Comparison of ENCODE assay signal across 3 cellular contexts in genomic region chr16:3846595-3847091, GRCh38.
TF ChIP-seq lines count a peak whose summit lies in the region.

No MANE protein-coding gene starts in this region.

TF ChIP-seq in K562, 482 proteins besides CTCF, POLR2A, EP300 and RAD21 (continued from another document and continues in another):
- TF ChIP-seq NRF1 (conservative IDR thresholded peaks at IDR 0.05 in 1 of 2, IDR thresholded peaks at IDR 0.05 in 1 of 2) = peak; percentile 10 to 36; a peak in 2 of 4 replicates
- no peak for TF ChIP-seq POLR2AphosphoS2 (IDR thresholded peaks at IDR 0.05; ENCODE audit: low read length)
- peak; percentile 90 for TF ChIP-seq TCF3 (CRISPR knock-in tag; IDR thresholded peaks at IDR 0.05)
- TF ChIP-seq ZBTB7A (IDR thresholded peaks at IDR 0.05; ENCODE audit: borderline replicate concordance, control insufficient read depth, low read depth, low read length) = no peak
- TF ChIP-seq BCOR (IDR thresholded peaks at IDR 0.05) = peak; percentile 66; the same call in 1 of the 2 replicates
- TF ChIP-seq PML (IDR thresholded peaks at IDR 0.05; ENCODE audit: low read length) = peak; percentile 84
- no peak for TF ChIP-seq TBP (optimal IDR thresholded peaks at IDR 0.05; ENCODE audit: low read depth, low read length)
- TF ChIP-seq ZNF583 (CRISPR knock-in tag; IDR thresholded peaks at IDR 0.05) = no peak
- TF ChIP-seq MYNN (IDR thresholded peaks at IDR 0.05) = peak; percentile 71
- no peak for TF ChIP-seq MYNN (CRISPR knock-in tag; IDR thresholded peaks at IDR 0.05)
- TF ChIP-seq TEAD4 (IDR thresholded peaks at IDR 0.05; ENCODE audit: low read length) = peak; percentile 92
- no peak for TF ChIP-seq TEAD4 (CRISPR knock-in tag; IDR thresholded peaks at IDR 0.05; ENCODE audit: borderline replicate concordance)
- peak; percentile 59 for TF ChIP-seq EP400 (IDR thresholded peaks at IDR 0.05)
- peak; percentile 50; the same call in 1 of the 2 replicates for TF ChIP-seq FOSL1 (tag; conservative IDR thresholded peaks at IDR 0.05)
- peak; percentile 77 for TF ChIP-seq RNF2 (IDR thresholded peaks at IDR 0.05)
- TF ChIP-seq MCM2 (IDR thresholded peaks at IDR 0.05; ENCODE audit: low read depth) = no peak
- peak; percentile 68; the same call in 1 of the 2 replicates for TF ChIP-seq ZBTB2 (IDR thresholded peaks at IDR 0.05)
- peak; percentile 17; the same call in 1 of the 2 replicates for TF ChIP-seq LCOR (CRISPR knock-in tag; IDR thresholded peaks at IDR 0.05)
- no peak for TF ChIP-seq NR3C1 (CRISPR knock-in tag; IDR thresholded peaks at IDR 0.05)
- no peak for TF ChIP-seq ZNF589 (CRISPR knock-in tag; IDR thresholded peaks at IDR 0.05; ENCODE audit: low read depth)
- TF ChIP-seq MCM5 (IDR thresholded peaks at IDR 0.05; ENCODE audit: low read depth) = no peak
- peak; percentile 77 to 82 for TF ChIP-seq TRIM24 (IDR thresholded peaks at IDR 0.05)
- peak; percentile 59 for TF ChIP-seq BRD9 (IDR thresholded peaks at IDR 0.05; ENCODE audit: low read depth, partially characterized antibody)
- peak; percentile 75; the same call in 1 of the 2 replicates for TF ChIP-seq KLF16 (IDR thresholded peaks at IDR 0.05)
- peak; percentile 62 to 69; a peak in 3 of 4 replicates for TF ChIP-seq KDM1A (IDR thresholded peaks at IDR 0.05)
- TF ChIP-seq ZNF398 (CRISPR knock-in tag; IDR thresholded peaks at IDR 0.05) = no peak
- peak; percentile 45; the same call in 1 of the 2 replicates for TF ChIP-seq KLF13 (tag; IDR thresholded peaks at IDR 0.05; ENCODE audit: borderline replicate concordance, low read depth)

TF ChIP-seq in neural cell, 6 proteins besides CTCF, POLR2A, EP300 and RAD21:
- TF ChIP-seq MXI1 (conservative IDR thresholded peaks at IDR 0.05; ENCODE audit: poor library complexity, severe bottlenecking) (no peak), REST (IDR thresholded peaks at IDR 0.05; ENCODE audit: borderline replicate concordance) (peak; percentile 86)

TF ChIP-seq in GM23338, 12 proteins besides CTCF, POLR2A, EP300 and RAD21 (continued from another document):
- TF ChIP-seq ZNF114 (CRISPR knock-in tag; IDR thresholded peaks at IDR 0.05) = no peak
- no peak for TF ChIP-seq STAT1 (IDR thresholded peaks at IDR 0.05; ENCODE audit: unreplicated experiment)
- no peak for TF ChIP-seq ETS1 (IDR thresholded peaks at IDR 0.05)
- TF ChIP-seq EZH2 (IDR thresholded peaks at IDR 0.05; ENCODE audit: low read depth, unreplicated experiment) = no peak
- TF ChIP-seq ZNF331 (CRISPR knock-in tag; IDR thresholded peaks at IDR 0.05; ENCODE audit: low read depth) = no peak
- no peak for TF ChIP-seq CREB1 (CRISPR knock-in tag; IDR thresholded peaks at IDR 0.05; ENCODE audit: low read depth)
- no peak for TF ChIP-seq REST (IDR thresholded peaks at IDR 0.05; ENCODE audit: unreplicated experiment)
- TF ChIP-seq NANOG (IDR thresholded peaks at IDR 0.05; ENCODE audit: borderline replicate concordance) = no peak
- no peak for TF ChIP-seq ZNF462 (CRISPR knock-in tag; IDR thresholded peaks at IDR 0.05)
- TF ChIP-seq JUNB (IDR thresholded peaks at IDR 0.05; ENCODE audit: unreplicated experiment) = no peak
- no peak for TF ChIP-seq POLR2AphosphoS5 (IDR thresholded peaks at IDR 0.05; ENCODE audit: low read depth)
